Comparison of ENCODE assay signal across 16 cellular contexts in the genomic region with DNA sequence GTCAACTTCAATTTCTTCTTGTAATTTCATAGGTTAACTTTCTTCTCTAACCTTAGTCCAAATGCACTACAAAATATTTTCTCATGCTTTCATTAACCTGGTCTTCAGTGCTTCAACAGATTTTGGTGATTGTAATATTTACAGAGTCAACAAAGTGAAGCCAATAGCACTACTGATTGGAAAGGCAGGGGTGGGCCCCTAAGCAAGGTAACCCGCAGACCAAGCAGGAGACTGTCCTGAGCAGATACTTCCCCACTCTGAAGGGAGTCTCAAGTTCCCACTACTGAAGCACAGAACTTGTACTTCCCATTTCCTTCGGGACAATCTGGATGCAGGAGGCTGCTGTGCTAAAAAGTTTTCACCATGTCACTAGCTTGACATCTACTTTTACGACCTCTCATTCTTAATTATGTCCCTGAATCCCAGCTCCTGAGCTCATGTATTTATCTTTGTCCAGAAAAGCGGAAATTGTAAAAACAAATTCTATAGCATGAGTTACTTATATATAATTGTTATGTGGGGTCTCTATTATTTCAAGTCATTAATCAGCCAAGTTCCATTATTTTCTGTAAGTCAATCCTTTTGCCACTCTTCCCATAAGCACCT.
"Had no signal": no experiment of that assay in that cellular context is flagged by ENCODE, and none has a peak within 500 bp of the region (broad histone marks: within the 10 kb centered on the region; RNA-seq: fewer than 3 reads in every experiment).

No MANE protein-coding gene starts in this region.

- FAIRE-seq: small intestine, urothelium cell line had no signal

- DNase-seq: cortex of kidney; dorsolateral prefrontal cortex; effector CD8-positive, alpha-beta T cell; foreskin melanocyte; head of caudate nucleus; hippocampal formation; left colon; mammary epithelial cell; mucosa of descending colon; naive thymus-derived CD8-positive, alpha-beta T cell; posterior cingulate gyrus; small intestine; stimulated activated CD4-positive, alpha-beta T cell treated with anti-CD3 and anti-CD28 coated beads, Interleukin-12 subunit alpha, Interleukin-12 subunit beta, amount 100 ng/mL, for 4 hours; stimulated activated naive CD4-positive, alpha-beta T cell treated with Interleukin-2 at 50 U/mL for 16 hours; trophoblast cell had no signal

- ATAC-seq: left colon; mucosa of descending colon; naive thymus-derived CD8-positive, alpha-beta T cell had no signal
